Comparison of ENCODE assay signal across 11 cellular contexts in the genomic region with DNA sequence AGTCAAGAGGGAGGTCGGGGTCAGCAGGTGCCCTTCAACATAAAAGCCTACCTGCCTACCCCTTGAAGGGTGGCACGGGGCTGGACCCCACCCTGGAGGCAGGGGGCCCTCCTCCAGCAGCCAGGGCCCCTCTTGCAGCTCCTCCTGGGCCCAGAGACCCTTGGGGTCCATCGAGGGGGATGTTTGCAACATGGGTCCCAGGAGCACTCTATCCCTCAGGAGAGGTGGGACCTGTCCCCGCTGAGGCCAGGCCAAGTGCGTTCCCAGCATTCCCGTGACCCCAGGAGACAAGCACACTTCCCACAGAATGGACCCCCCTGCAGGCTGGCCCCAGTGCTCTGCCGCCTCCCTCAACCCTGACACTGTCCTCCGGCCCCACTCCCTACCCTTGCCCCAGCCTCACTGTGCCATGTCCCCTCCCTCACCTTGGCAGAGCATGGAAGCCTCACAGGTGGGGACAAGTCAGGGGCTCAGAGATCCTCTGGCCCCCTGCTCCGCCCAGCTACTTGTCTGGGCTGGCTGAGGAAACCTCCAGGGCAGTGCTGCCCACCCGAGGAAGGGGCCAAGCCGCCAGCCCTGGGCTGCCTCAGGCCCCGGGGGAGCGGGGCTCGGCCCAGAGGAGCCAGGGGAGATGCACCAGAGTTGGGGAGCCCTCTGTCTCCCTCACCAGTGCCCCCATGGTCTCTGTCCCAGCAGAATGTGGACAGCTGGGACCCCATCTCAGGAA. TPM values are rescaled to one million over a fixed set of nuclear protein-coding genes. Genes with fewer than 3 reads are reported as not detected.
A peak's percentile ranks its signal among the peaks of the same experiment; 100 is the strongest.
DNase-seq lines count a peak whose midpoint lies in the region; TF ChIP-seq lines count a peak whose summit lies in the region.
"Had no signal": no experiment of that assay in that cellular context is flagged by ENCODE, and none has a peak within 500 bp of the region (broad histone marks: within the 10 kb centered on the region; RNA-seq: fewer than 3 reads in every experiment).

No MANE protein-coding gene starts in this region.

- POLR2A ChIA-PET in Caco-2 (lab: Charles Lee) = no interaction called here
- POLR2A ChIA-PET in activated CD4-positive, alpha-beta memory T cell treated with anti-CD3 and anti-CD28 coated beads, Interleukin-2, amount 10 ng/mL, durations not matched to agents 7 days and 5 days (lab: Charles Lee) = interaction anchor here (1.4 to 1.7 kb wide), 2 partner anchors 18 to 66 kb away, joined by 3 read pairs; partner anchors contain the start of genes HAUS3 and POLN

- CTCF ChIA-PET in Caco-2 (lab: Charles Lee) = no interaction called here
- CTCF ChIA-PET in activated CD4-positive, alpha-beta memory T cell treated with anti-CD3 and anti-CD28 coated beads, Interleukin-2, amount 10 ng/mL, durations not matched to agents 7 days and 5 days (lab: Charles Lee) = no interaction called here

- peak overlapping the region; percentile 64 for H3K4me3 Mint-ChIP-seq in Caco-2 (ENCODE audit: unreplicated experiment)
- H3K4me3 Mint-ChIP-seq in activated CD4-positive, alpha-beta memory T cell treated with anti-CD3 and anti-CD28 coated beads, Interleukin-2, amount 10 ng/mL, durations not matched to agents 7 days and 5 days = peak overlapping the region; percentile 27

- no peak overlapping the region for H3K4me3 ChIP-seq in Caco-2 (ENCODE audit: low read depth, low read length)
- no peak overlapping the region for H3K4me3 ChIP-seq in cardiac muscle cell

- TF ChIP-seq CTCF in Caco-2 (IDR thresholded peaks at IDR 0.05; ENCODE audit: insufficient read depth in 1 of 2, low read depth in 1 of 2, low read length in 1 of 2, severe bottlenecking in 1 of 2, unreplicated experiment in 1 of 2) (no peak), cardiac muscle cell (IDR thresholded peaks at IDR 0.05; ENCODE audit: low read depth, low read length) (no peak)

- H3K9me3 ChIP-seq in Caco-2 = no peaks in the 10 kb centered on the region
- no peaks in the 10 kb centered on the region for H3K9me3 ChIP-seq in cardiac muscle cell (ENCODE audit: low read depth)
- H3K9me3 ChIP-seq: neutrophil had no signal

- no TSS peak for BruUV-seq in Caco-2 (replicated peaks; lab: Mats Ljungman, UMichigan)

- peak overlapping the region; percentile 11 for H3K27ac ChIP-seq in cardiac muscle cell
- H3K27ac ChIP-seq: neutrophil had no signal

- H3K27me3 Mint-ChIP-seq in Caco-2 (ENCODE audit: insufficient read depth, unreplicated experiment) = no peaks in the 10 kb centered on the region
- H3K27me3 Mint-ChIP-seq in activated CD4-positive, alpha-beta memory T cell treated with anti-CD3 and anti-CD28 coated beads, Interleukin-2, amount 10 ng/mL, durations not matched to agents 7 days and 5 days = no peaks in the 10 kb centered on the region
- H3K27me3 Mint-ChIP-seq: activated naive CD4-positive, alpha-beta T cell treated with anti-CD3 and anti-CD28 coated beads, Interleukin-2, amount 50 U/mL, for 24 hours had no signal

- H3K4me1 ChIP-seq in Caco-2 (0 out of 2 replicates have a peak, but pooled peaks cover 5% of the 10 kb centered on the region), cardiac muscle cell (ENCODE audit: low read depth) (no peaks in the 10 kb centered on the region)

- no peaks in the 10 kb centered on the region for H3K36me3 ChIP-seq in Caco-2 (ENCODE audit: control insufficient read depth, insufficient read depth, low read length)
- H3K36me3 ChIP-seq in cardiac muscle cell = no peaks in the 10 kb centered on the region

- no peak overlapping the region for H3K27ac Mint-ChIP-seq in Caco-2 (ENCODE audit: unreplicated experiment)
- H3K27ac Mint-ChIP-seq in activated CD4-positive, alpha-beta memory T cell treated with anti-CD3 and anti-CD28 coated beads, Interleukin-2, amount 10 ng/mL, durations not matched to agents 7 days and 5 days = no peak overlapping the region
- H3K27ac Mint-ChIP-seq: activated naive CD4-positive, alpha-beta T cell treated with anti-CD3 and anti-CD28 coated beads, Interleukin-2, amount 50 U/mL, for 24 hours had no signal

- intact Hi-C loops in Caco-2 (cut with micrococcal nuclease; ENCODE audit: unreplicated experiment) = loop anchor here (5.0 kb wide), 1 partner anchor 547 kb away; the partner anchor contains the start of gene SLBP
- intact Hi-C loops in posterior vena cava (cut with DNase I) = loop anchor here in 1 of 2 donors (10.0 kb wide), 1 partner anchor 155 kb away; the partner anchor contains the start of genes CFAP99 and ZFYVE28

- no peaks in the 10 kb centered on the region for H3K4me1 Mint-ChIP-seq in Caco-2 (ENCODE audit: low read depth, unreplicated experiment)
- H3K4me1 Mint-ChIP-seq in activated CD4-positive, alpha-beta memory T cell treated with anti-CD3 and anti-CD28 coated beads, Interleukin-2, amount 10 ng/mL, durations not matched to agents 7 days and 5 days = peaks cover 4% of the 10 kb centered on the region

- H3K36me3 Mint-ChIP-seq in Caco-2 (ENCODE audit: insufficient read depth, unreplicated experiment) = peaks cover under 1% of the 10 kb centered on the region
- no peaks in the 10 kb centered on the region for H3K36me3 Mint-ChIP-seq in activated CD4-positive, alpha-beta memory T cell treated with anti-CD3 and anti-CD28 coated beads, Interleukin-2, amount 10 ng/mL, durations not matched to agents 7 days and 5 days (ENCODE audit: low read depth)
- H3K36me3 Mint-ChIP-seq: activated naive CD4-positive, alpha-beta T cell treated with anti-CD3 and anti-CD28 coated beads, Interleukin-2, amount 50 U/mL, for 24 hours had no signal

- H3K9me3 Mint-ChIP-seq in Caco-2 (ENCODE audit: unreplicated experiment) = no peaks in the 10 kb centered on the region
- H3K9me3 Mint-ChIP-seq in activated CD4-positive, alpha-beta memory T cell treated with anti-CD3 and anti-CD28 coated beads, Interleukin-2, amount 10 ng/mL, durations not matched to agents 7 days and 5 days = no peaks in the 10 kb centered on the region
- H3K9me3 Mint-ChIP-seq: activated naive CD4-positive, alpha-beta T cell treated with anti-CD3 and anti-CD28 coated beads, Interleukin-2, amount 50 U/mL, for 24 hours had no signal

- no peaks in the 10 kb centered on the region for H3K27me3 ChIP-seq in Caco-2 (replicated peaks; ENCODE audit: control insufficient read depth, insufficient read depth, low read length)
- no peaks in the 10 kb centered on the region for H3K27me3 ChIP-seq in cardiac muscle cell
- H3K27me3 ChIP-seq: neutrophil had no signal

- DNase-seq in Caco-2 = peak in 1 of 2 experiments; percentile 30
- DNase-seq in activated CD4-positive, alpha-beta memory T cell treated with anti-CD3 and anti-CD28 coated beads, Interleukin-2, amount 10 ng/mL, durations not matched to agents 7 days and 5 days = no peak
- DNase-seq in cardiac muscle cell (ENCODE audit: low read depth in 1 of 2, low spot score in 1 of 2) = no peak
- peak; percentile 67 for DNase-seq in posterior vena cava (ENCODE audit: low spot score)
- no peak for DNase-seq in AG20443 (ENCODE audit: low spot score)
- no peak for DNase-seq in T1000 (lab: John Stamatoyannopoulos, UW)
- DNase-seq in EL = no peak
- DNase-seq in amygdala (lab: John Stamatoyannopoulos, UW) = no peak
- DNase-seq: NCI-H2227 treated with DMSO at 0.1 percent for 48 hours had no signal

RNA-seq across cellular contexts. Expression of gene MXD4, which starts 2.2 kb away (rescaled TPM):
- total RNA-seq in Caco-2 (2022) (22.1 and 22.3 TPM in 2 replicates), cardiac muscle cell (45.5 and 72.6 TPM in 2 replicates), posterior vena cava (10 to 100 TPM; 43.6 to 43.7 TPM)
- total RNA-seq in activated CD4-positive, alpha-beta memory T cell treated with anti-CD3 and anti-CD28 coated beads, Interleukin-2, amount 10 ng/mL, durations not matched to agents 7 days and 5 days = 10 to 100 TPM; 26.9 to 29.6 TPM
- polyA plus RNA-seq in cardiac muscle cell = 36.1 and 64.0 TPM in 2 replicates

RNA-seq across cellular contexts. Expression of gene HAUS3, which starts 17.8 kb away (rescaled TPM):
- total RNA-seq in Caco-2 (2022) (17.7 and 17.9 TPM in 2 replicates), cardiac muscle cell (9.2 and 15.2 TPM in 2 replicates), posterior vena cava (10 to 100 TPM in 1 of 2 donors, 1 to 10 TPM in 1; 9.6 to 11.8 TPM)
- total RNA-seq in activated CD4-positive, alpha-beta memory T cell treated with anti-CD3 and anti-CD28 coated beads, Interleukin-2, amount 10 ng/mL, durations not matched to agents 7 days and 5 days = 10 to 100 TPM; 27.1 to 27.4 TPM
- polyA plus RNA-seq in cardiac muscle cell = 16.3 and 19.4 TPM in 2 replicates

RNA-seq across cellular contexts. Expression of gene POLN, which starts 17.8 kb away (rescaled TPM):
- total RNA-seq in Caco-2 (2022) = 1.2 and 1.6 TPM in 2 replicates
- total RNA-seq in activated CD4-positive, alpha-beta memory T cell treated with anti-CD3 and anti-CD28 coated beads, Interleukin-2, amount 10 ng/mL, durations not matched to agents 7 days and 5 days = 1 to 10 TPM; 3.3 to 4.0 TPM
- total RNA-seq in cardiac muscle cell = 5.2 and 6.9 TPM in 2 replicates
- 8.5 and 9.0 TPM in 2 replicates for polyA plus RNA-seq in cardiac muscle cell
- 1 to 10 TPM; 2.0 to 3.5 TPM for total RNA-seq in posterior vena cava
